Comparison of ENCODE assay signal across 8 cellular contexts in the genomic region with DNA sequence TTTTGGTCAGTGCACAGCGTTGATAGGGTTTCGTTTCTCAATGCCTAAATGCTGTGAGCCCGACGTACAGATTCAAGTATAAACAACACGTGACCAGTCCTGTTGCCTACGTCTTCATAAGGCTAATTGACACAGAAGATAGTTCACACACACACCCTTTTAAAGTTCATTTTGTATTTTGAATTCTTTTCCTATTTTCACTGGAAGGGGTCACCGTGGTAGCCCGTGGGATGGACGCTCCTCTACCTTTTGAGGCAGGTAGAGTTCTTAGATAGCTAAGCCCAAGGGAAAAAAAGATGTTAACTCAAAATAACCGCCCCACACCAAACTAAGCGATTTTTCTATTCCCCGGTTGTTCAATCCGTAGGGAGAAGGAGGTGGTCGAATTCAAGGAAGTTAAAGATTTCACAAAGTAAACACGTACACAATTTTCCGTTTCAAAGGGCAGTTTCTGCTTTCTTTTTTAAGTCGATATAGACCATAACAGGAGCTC. TPM values are rescaled to one million over a fixed set of nuclear protein-coding genes. Genes with fewer than 3 reads are reported as not detected.
A peak's percentile ranks its signal among the peaks of the same experiment; 100 is the strongest.
DNase-seq lines count a peak whose midpoint lies in the region; ATAC-seq and TF ChIP-seq lines count a peak whose summit lies in the region.

No MANE protein-coding gene starts in this region.

- TF ChIP-seq POLR2A in upper lobe of left lung (IDR thresholded peaks at IDR 0.05): peak in 2 of 4 donors; percentile 39 to 58

- TF ChIP-seq CTCF in GM10266 (IDR thresholded peaks at IDR 0.05; ENCODE audit: control insufficient read depth, insufficient read depth, low read depth, missing control alignments): no peak
- TF ChIP-seq CTCF in upper lobe of left lung (IDR thresholded peaks at IDR 0.05): no peak

- no peak for TF ChIP-seq EP300 in upper lobe of left lung (IDR thresholded peaks at IDR 0.05)

- peak overlapping the region; percentile 98 for H3K9ac ChIP-seq in muscle layer of colon (ENCODE audit: low read length)

- H3K27ac ChIP-seq in effector memory CD4-positive, alpha-beta T cell (ENCODE audit: insufficient read depth, low read length, poor library complexity, severe bottlenecking): peak overlapping the region; percentile 99
- H3K27ac ChIP-seq in muscle layer of colon (ENCODE audit: low read depth, low read length) (peak overlapping the region; percentile 97), upper lobe of left lung (peak overlapping the region; percentile 97 to 100 (median 98))

- ATAC-seq in HG02642 (IDR thresholded peaks at IDR 0.05; ENCODE audit: poor library complexity, unreplicated experiment): peak; percentile 24
- no peak for ATAC-seq in upper lobe of left lung (ENCODE audit: low FRiP score in 2 of 2)

- WGBS in upper lobe of left lung, 2 donors: 0% methylated on average over 17 of the region's 17 CpGs

- H3K27me3 ChIP-seq in effector memory CD4-positive, alpha-beta T cell (replicated peaks; ENCODE audit: control insufficient read depth, insufficient read depth, low read length, poor library complexity, severe bottlenecking): no peaks in the 10 kb centered on the region
- no peaks in the 10 kb centered on the region for H3K27me3 ChIP-seq in muscle layer of colon (ENCODE audit: control insufficient read depth in 1 of 2, insufficient read depth in 2 of 2, low read length in 2 of 2)
- no peaks in the 10 kb centered on the region for H3K27me3 ChIP-seq in upper lobe of left lung

- peaks cover 27% of the 10 kb centered on the region for H3K4me1 ChIP-seq in effector memory CD4-positive, alpha-beta T cell (ENCODE audit: control insufficient read depth, insufficient read depth, low read length, poor library complexity, severe bottlenecking)
- peaks cover 15% of the 10 kb centered on the region for H3K4me1 ChIP-seq in muscle layer of colon (ENCODE audit: insufficient read depth, low read length)
- H3K4me1 ChIP-seq in upper lobe of left lung: peaks cover 40 to 54% (median 50%) of the 10 kb centered on the region in 4 donors

- peak overlapping the region; percentile 77 for H3K4me3 ChIP-seq in effector memory CD4-positive, alpha-beta T cell (ENCODE audit: insufficient read depth, low read depth, low read length, poor library complexity, severe bottlenecking)
- peak overlapping the region; percentile 81 to 86 for H3K4me3 ChIP-seq in muscle layer of colon (ENCODE audit: low read depth in 1 of 2, low read length in 2 of 2)
- H3K4me3 ChIP-seq in upper lobe of left lung: peak overlapping the region; percentile 34 to 98 (median 78)

- no peaks in the 10 kb centered on the region for H3K36me3 ChIP-seq in effector memory CD4-positive, alpha-beta T cell (ENCODE audit: control insufficient read depth, insufficient read depth, low read length)
- H3K36me3 ChIP-seq in muscle layer of colon (ENCODE audit: insufficient read depth, low read length) (no peaks in the 10 kb centered on the region), upper lobe of left lung (no peaks in the 10 kb centered on the region)

- DNase-seq in AG08395 (ENCODE audit: low spot score) (peak; percentile 32), GM10266 (ENCODE audit: extremely low spot score) (peak; percentile 54), NCI-H1105 (lab: John Stamatoyannopoulos, UW) (peak; percentile 24), UCSD-AML1 (lab: John Stamatoyannopoulos, UW; ENCODE audit: unreplicated experiment) (peak; percentile 4), upper lobe of left lung (peak in 1 of 2 donors; percentile 65)
- peak in 2 of 3 donors; percentile 32 to 49 for DNase-seq in effector memory CD4-positive, alpha-beta T cell

- H3K9me3 ChIP-seq in effector memory CD4-positive, alpha-beta T cell (ENCODE audit: control insufficient read depth, low read length): no peaks in the 10 kb centered on the region
- H3K9me3 ChIP-seq in muscle layer of colon (ENCODE audit: low read length): no peaks in the 10 kb centered on the region
- H3K9me3 ChIP-seq in upper lobe of left lung: no peaks in the 10 kb centered on the region

RNA-seq across cellular contexts. Expression of gene KBTBD2, which starts 1.0 kb away (rescaled TPM):
- total RNA-seq in upper lobe of left lung: 10 to 100 TPM; 19.0 to 53.1 (median 32.2) TPM
